ENCODE assay signal across 8 cellular contexts in the genomic region with DNA sequence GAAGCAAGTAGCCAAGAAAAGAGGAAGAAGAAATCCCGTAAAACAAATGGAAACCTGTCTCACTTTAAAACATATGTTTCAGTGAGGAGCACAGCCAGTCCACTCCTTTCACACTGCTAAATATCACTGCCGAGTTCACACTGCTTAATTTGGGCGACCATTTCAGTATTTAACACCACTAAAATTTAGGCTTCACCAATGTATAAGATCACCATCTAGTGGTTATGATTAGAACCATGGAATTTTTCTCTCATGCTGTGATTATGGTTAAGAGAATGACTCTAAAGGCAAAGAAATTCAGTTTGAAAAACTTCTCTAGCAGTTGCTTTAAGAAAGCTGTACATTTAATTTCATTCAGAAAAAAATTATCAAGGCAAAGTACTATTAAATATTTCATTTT. TPM values are rescaled to one million over a fixed set of nuclear protein-coding genes. Genes with fewer than 3 reads are reported as not detected.
DNase-seq lines count a peak whose midpoint lies in the region; ATAC-seq, FAIRE-seq and TF ChIP-seq lines count a peak whose summit lies in the region.

No MANE protein-coding gene starts in this region.

- no peak overlapping the region for H2AFZ ChIP-seq in endothelial cell of umbilical vein (ENCODE audit: low read depth, low read length)

- H3K4me3 ChIP-seq in Panc1 (ENCODE audit: low read depth in 2 of 2, low read length in 2 of 2) = no peak overlapping the region
- H3K4me3 ChIP-seq in endothelial cell of umbilical vein (replicated peaks in 1 of 3; ENCODE audit: insufficient read depth in 1 of 3, low read depth in 1 of 3, low read length in 3 of 3) = no peak overlapping the region

- H3K27me3 ChIP-seq in Panc1 (ENCODE audit: control insufficient read depth, insufficient read depth, low read length) (no peaks in the 10 kb centered on the region), endothelial cell of umbilical vein (ENCODE audit: control insufficient read depth in 2 of 2, insufficient read depth in 2 of 2, low read length in 2 of 2) (no peaks in the 10 kb centered on the region)

- dilution Hi-C loops in endothelial cell of umbilical vein (cut with MboI; ENCODE audit: extremely low pct_ligation_motif_present, low sequenced_read_pairs) = no loop called here

- peaks cover under 1 to 3% of the 10 kb centered on the region in 2 donors for H3K36me3 Mint-ChIP-seq in naive B cell
- H3K36me3 Mint-ChIP-seq in T-helper 2 cell treated with Interferon-gamma antibody and Interleukin-4, amounts not matched to agents 5 μg/mL and 100 μg/mL, for 36 hours (ENCODE audit: low read depth) = peaks cover 6% of the 10 kb centered on the region

- CTCF ChIA-PET in Panc1 (lab: Charles Lee) (no interaction called here), endothelial cell of umbilical vein (lab: Charles Lee) (interaction anchor here (0.7 to 9.9 kb wide), 30 partner anchors 9 to 333 kb away, joined by 3 to 116 read pairs (median 4); a partner anchor contains a TSS)

- H3K9me3 Mint-ChIP-seq in naive B cell = peaks cover 0 to 3% (median 0%) of the 10 kb centered on the region in 7 donors
- H3K9me3 Mint-ChIP-seq in T-helper 2 cell treated with Interferon-gamma antibody and Interleukin-4, amounts not matched to agents 5 μg/mL and 100 μg/mL, for 36 hours = no peaks in the 10 kb centered on the region

- peaks cover 95% of the 10 kb centered on the region for H3K79me2 ChIP-seq in endothelial cell of umbilical vein (ENCODE audit: control insufficient read depth, insufficient read depth, low read length)

- H3K9ac ChIP-seq in endothelial cell of umbilical vein (replicated peaks; ENCODE audit: extremely low read depth, insufficient read depth, low read length) = no peak overlapping the region

- peak overlapping the region in 3 of 6 donors; percentile 13 to 34 (median 13) for H3K27ac Mint-ChIP-seq in naive B cell
- H3K27ac Mint-ChIP-seq in T-helper 2 cell treated with Interferon-gamma antibody and Interleukin-4, amounts not matched to agents 5 μg/mL and 100 μg/mL, for 36 hours = no peak overlapping the region

- TF ChIP-seq CTCF in Panc1 (IDR thresholded peaks at IDR 0.05) (peak; percentile 29; the same call in 1 of the 2 replicates), endothelial cell of umbilical vein (IDR thresholded peaks at IDR 0.05; ENCODE audit: extremely low read depth in 1 of 2, insufficient read depth in 1 of 2, low read depth in 1 of 2, low read length in 2 of 2) (peak; percentile 36 to 40)

- H3K9me3 ChIP-seq in Panc1 (ENCODE audit: control insufficient read depth, insufficient read depth, low read depth, low read length) = no peaks in the 10 kb centered on the region
- H3K9me3 ChIP-seq in endothelial cell of umbilical vein (replicated peaks; ENCODE audit: control insufficient read depth, insufficient read depth, low read length) = no peaks in the 10 kb centered on the region

- H3K27ac ChIP-seq in Panc1 (ENCODE audit: low read length) = peak overlapping the region; percentile 77
- H3K27ac ChIP-seq in endothelial cell of umbilical vein (ENCODE audit: insufficient read depth, low read depth, low read length) = no peak overlapping the region

- H3K9me1 ChIP-seq in endothelial cell of umbilical vein (replicated peaks; ENCODE audit: control insufficient read depth, extremely low read depth, insufficient read depth, low read length) = no peaks in the 10 kb centered on the region

- POLR2A ChIA-PET in Panc1 (lab: Charles Lee) (interaction anchor here (0.9 kb wide), 1 partner anchor 16 kb away, joined by 6 read pairs; a partner anchor contains a TSS), endothelial cell of umbilical vein (lab: Charles Lee) (no interaction called here)

- H3K27me3 Mint-ChIP-seq in naive B cell = no peaks in the 10 kb centered on the region
- no peaks in the 10 kb centered on the region for H3K27me3 Mint-ChIP-seq in T-helper 2 cell treated with Interferon-gamma antibody and Interleukin-4, amounts not matched to agents 5 μg/mL and 100 μg/mL, for 36 hours (ENCODE audit: low read depth)

- TF ChIP-seq POLR2A in endothelial cell of umbilical vein (IDR thresholded peaks at IDR 0.05; ENCODE audit: low read depth, low read length) = no peak

- intact Hi-C loops in Panc1 (cut with micrococcal nuclease; ENCODE audit: unreplicated experiment) = no loop called here
- intact Hi-C loops in endothelial cell of umbilical vein (cut with micrococcal nuclease) = loop anchor here (1.0 to 5.0 kb wide), 6 partner anchors 67 to 333 kb away; no protein-coding TSS in a partner anchor

- no peaks in the 10 kb centered on the region; the same call in 1 of the 2 replicates for H3K36me3 ChIP-seq in Panc1 (ENCODE audit: control insufficient read depth, insufficient read depth, low read length)
- H3K36me3 ChIP-seq in endothelial cell of umbilical vein (ENCODE audit: control insufficient read depth in 2 of 2, extremely low read depth in 1 of 2, insufficient read depth in 2 of 2, low read length in 2 of 2) = no peaks in the 10 kb centered on the region

- H4K20me1 ChIP-seq in endothelial cell of umbilical vein (replicated peaks; ENCODE audit: control insufficient read depth, extremely low read depth, insufficient read depth, low read length) = no peaks in the 10 kb centered on the region

- H3K4me1 Mint-ChIP-seq in naive B cell = peaks cover 6 to 29% (median 8%) of the 10 kb centered on the region in 3 donors
- H3K4me1 Mint-ChIP-seq in T-helper 2 cell treated with Interferon-gamma antibody and Interleukin-4, amounts not matched to agents 5 μg/mL and 100 μg/mL, for 36 hours (ENCODE audit: low read depth) = peaks cover 13% of the 10 kb centered on the region

- peak; percentile 31 for FAIRE-seq in endothelial cell of umbilical vein (lab: Jason Lieb, UNC)

- no TSS peak for BruUV-seq in Panc1 (replicated peaks; lab: Mats Ljungman, UMichigan)
- no TSS peak for BruUV-seq in endothelial cell of umbilical vein (replicated peaks; lab: Mats Ljungman, UMichigan)

- DNase-seq in NCI-H2196 (lab: John Stamatoyannopoulos, UW; ENCODE audit: unreplicated experiment) (peak; percentile 2), NCI-H2196 treated with DMSO at 0.1 percent for 48 hours (lab: John Stamatoyannopoulos, UW; ENCODE audit: unreplicated experiment) (no peak), Panc1 (ENCODE audit: low read depth, low spot score) (no peak), endothelial cell of umbilical vein (ENCODE audit: low read depth, low spot score) (peak; percentile 70), naive B cell (peak; percentile 14)
- no peak for DNase-seq in T-helper 2 cell treated with Interferon-gamma antibody and Interleukin-4, amounts not matched to agents 5 μg/mL and 100 μg/mL, for 36 hours (ENCODE audit: low spot score)

- no peak overlapping the region for H3K4me2 ChIP-seq in endothelial cell of umbilical vein (ENCODE audit: insufficient read depth, low read length)

- peak; percentile 90 for ATAC-seq in GM19372 (IDR thresholded peaks at IDR 0.05; ENCODE audit: low read depth, unreplicated experiment)
- ATAC-seq in HG03175 (IDR thresholded peaks at IDR 0.05; ENCODE audit: unreplicated experiment) = peak; percentile 92
- ATAC-seq in Panc1 = no peak
- ATAC-seq in naive B cell (ENCODE audit: low read depth in 2 of 2) = peak; percentile 76 to 80

- in situ Hi-C loops in Panc1 (cut with HindIII; ENCODE audit: low pct_unique_long_range_greater_than_20kb, low sequenced_read_pairs) = no loop called here

- H3K4me1 ChIP-seq in Panc1 (ENCODE audit: control insufficient read depth, insufficient read depth, low read length) (peaks cover 46% of the 10 kb centered on the region), endothelial cell of umbilical vein (ENCODE audit: control insufficient read depth, extremely low read depth, insufficient read depth, low read length) (peaks cover 8% of the 10 kb centered on the region)

- no peak overlapping the region for H3K4me3 Mint-ChIP-seq in naive B cell
- H3K4me3 Mint-ChIP-seq in T-helper 2 cell treated with Interferon-gamma antibody and Interleukin-4, amounts not matched to agents 5 μg/mL and 100 μg/mL, for 36 hours = no peak overlapping the region

TF ChIP-seq in endothelial cell of umbilical vein, 7 proteins besides CTCF, POLR2A, EP300 and RAD21:
- TF ChIP-seq, protein P1, sequence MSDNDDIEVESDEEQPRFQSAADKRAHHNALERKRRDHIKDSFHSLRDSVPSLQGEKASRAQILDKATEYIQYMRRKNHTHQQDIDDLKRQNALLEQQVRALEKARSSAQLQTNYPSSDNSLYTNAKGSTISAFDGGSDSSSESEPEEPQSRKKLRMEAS (IDR thresholded peaks at IDR 0.05; ENCODE audit: insufficient read depth, insufficient read length) = no peak
- TF ChIP-seq FOS (IDR thresholded peaks at IDR 0.05; ENCODE audit: borderline replicate concordance, insufficient read depth, low read length) (no peak), POLR2AphosphoS5 (IDR thresholded peaks at IDR 0.05; ENCODE audit: insufficient read depth, low read depth, low read length) (no peak), JUN (IDR thresholded peaks at IDR 0.05; ENCODE audit: borderline replicate concordance, insufficient read depth, insufficient read length, low read depth) (no peak), MYC (IDR thresholded peaks at IDR 0.05; ENCODE audit: low read depth, low read length) (no peak), EZH2 (IDR thresholded peaks at IDR 0.05; ENCODE audit: borderline replicate concordance, low read depth, low read length, severe bottlenecking) (no peak), GATA2 (IDR thresholded peaks at IDR 0.05; ENCODE audit: insufficient read depth, insufficient read length, low read depth, low read length) (no peak)

RNA-seq across cellular contexts. Expression of a gene that starts 16.6 kb away (rescaled TPM):
- total RNA-seq in Panc1 (2021; ENCODE audit: unreplicated experiment) (99.4 TPM), endothelial cell of umbilical vein (50.9 and 58.6 TPM in 2 replicates)
- polyA plus RNA-seq in Panc1 (2012; ENCODE audit: insufficient read length) = 23.4 TPM
- polyA plus RNA-seq in endothelial cell of umbilical vein (7.0 and 7.8 TPM in 2 replicates), naive B cell (ENCODE audit: low read depth in 6 of 6) (10 to 100 TPM in 5 of 6 donors, 1 to 10 TPM in 1; 3.8 to 21.0 (median 12.2) TPM)
- polyA plus RNA-seq in endothelial cell of umbilical vein (2011; cell fraction: cytosol; rRNA removed) = 4.5 and 4.8 TPM in 2 replicates
- polyA plus RNA-seq in endothelial cell of umbilical vein (2011; cell fraction: nucleus; rRNA removed) = 42.4 and 58.2 TPM in 2 replicates
- polyA plus RNA-seq in endothelial cell of umbilical vein (2012) = 20.5 and 24.2 TPM in 2 replicates
- 38.8 and 42.5 TPM in 2 replicates for polyA minus RNA-seq in endothelial cell of umbilical vein
- polyA minus RNA-seq in endothelial cell of umbilical vein (2011; cell fraction: cytosol; rRNA and poly(A)+ RNA removed) = 25.2 TPM
- 108 and 157 TPM in 2 replicates for polyA minus RNA-seq in endothelial cell of umbilical vein (2011; cell fraction: nucleus; rRNA and poly(A)+ RNA removed)

Comparison
In these comparisons a context has a peak if more than half of its experiments do, and no peak if none do; other contexts are left out.
1. DNase-seq: peak in NCI-H2196 (single experiment), endothelial cell of umbilical vein (single experiment) and naive B cell (single experiment); none in NCI-H2196 treated with DMSO at 0.1 percent for 48 hours (single experiment), Panc1 (single experiment) and T-helper 2 cell treated with Interferon-gamma antibody and Interleukin-4, amounts not matched to agents 5 μg/mL and 100 μg/mL, for 36 hours (single experiment).